Comparison of ENCODE assay signal across 8 cellular contexts in the genomic region with DNA sequence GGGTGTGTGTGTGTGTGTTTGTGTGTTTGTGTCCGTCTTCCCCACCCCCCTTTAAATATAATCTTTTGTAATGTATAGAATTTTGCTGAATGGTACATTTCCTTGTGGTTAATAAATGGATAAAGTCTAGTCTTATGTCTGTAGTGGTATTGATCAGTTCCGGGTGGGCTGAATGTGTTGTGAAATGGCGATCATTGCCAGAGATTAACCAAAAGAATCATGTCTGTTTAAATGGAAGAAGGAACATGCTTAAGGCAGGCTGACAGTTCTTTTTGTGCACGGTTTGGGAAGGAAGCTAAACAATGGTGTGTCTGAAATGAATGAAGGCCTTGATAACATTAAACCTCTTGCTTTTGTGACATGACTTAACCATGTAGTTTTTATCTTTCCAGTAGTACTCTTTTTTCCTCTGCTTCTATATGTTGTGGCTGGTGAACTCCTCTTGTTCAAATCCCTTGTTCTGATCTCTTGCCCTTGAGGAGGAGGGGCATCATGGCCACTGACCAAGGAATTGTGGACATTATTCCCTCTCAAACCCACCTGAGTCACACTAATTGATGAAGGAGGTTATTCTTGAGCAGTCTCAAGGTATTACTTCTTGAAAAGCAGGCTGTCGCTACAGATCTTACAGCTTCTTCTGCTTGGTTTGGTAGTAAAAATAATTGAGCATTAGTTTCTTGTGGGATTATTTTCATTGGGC. TPM values are rescaled to one million over a fixed set of nuclear protein-coding genes. Genes with fewer than 3 reads are reported as not detected.
DNase-seq lines count a peak whose midpoint lies in the region; TF ChIP-seq lines count a peak whose summit lies in the region.

No MANE protein-coding gene starts in this region.

- no peaks in the 10 kb centered on the region for H3K4me1 ChIP-seq in BE2C
- peaks cover 25% of the 10 kb centered on the region for H3K4me1 ChIP-seq in HUES48 (ENCODE audit: control insufficient read depth, insufficient read depth, low read length)
- H3K4me1 ChIP-seq in mesodermal cell (ENCODE audit: control insufficient read depth, insufficient read depth, low read length, poor library complexity, severe bottlenecking): no peaks in the 10 kb centered on the region

- H3K9me3 ChIP-seq in BE2C: no peaks in the 10 kb centered on the region
- H3K9me3 ChIP-seq in HUES48 (ENCODE audit: control insufficient read depth, insufficient read depth, low read length): no peaks in the 10 kb centered on the region
- no peaks in the 10 kb centered on the region for H3K9me3 ChIP-seq in mesodermal cell (ENCODE audit: control insufficient read depth, low read length)

- WGBS in mesodermal cell (ENCODE audit: insufficient coverage in 2 of 2), 2 experiments: 54 to 63% methylated on average over 4 of the region's 5 CpGs

- H3K27ac ChIP-seq in HUES48 (ENCODE audit: low read depth, low read length): no peak overlapping the region
- H3K27ac ChIP-seq in mesodermal cell (ENCODE audit: low read depth, low read length, severe bottlenecking): no peak overlapping the region

- H3K27me3 ChIP-seq in BE2C (no peaks in the 10 kb centered on the region), HUES48 (ENCODE audit: control insufficient read depth, insufficient read depth, low read length) (no peaks in the 10 kb centered on the region)

- no peak overlapping the region for H3K9ac ChIP-seq in HUES48 (ENCODE audit: low read depth, low read length)

- no peaks in the 10 kb centered on the region for H3K36me3 ChIP-seq in BE2C
- no peaks in the 10 kb centered on the region for H3K36me3 ChIP-seq in HUES48 (ENCODE audit: control insufficient read depth, insufficient read depth, low read length)
- no peaks in the 10 kb centered on the region for H3K36me3 ChIP-seq in mesodermal cell (ENCODE audit: control insufficient read depth, insufficient read depth, low read length)

- H3K4me3 ChIP-seq in BE2C (ENCODE audit: low read depth, low read length) (peak overlapping the region; percentile 76), HUES48 (ENCODE audit: low read depth, low read length) (peak overlapping the region; percentile 83), cardiac fibroblast (replicated peaks in 1 of 2; ENCODE audit: low read depth in 2 of 2, low read length in 2 of 2) (peak overlapping the region; percentile 71 to 74), mesodermal cell (ENCODE audit: extremely low read depth, insufficient read depth, low read length, poor library complexity, severe bottlenecking) (peak overlapping the region; percentile 65)

- DNase-seq in BE2C (no peak), cardiac fibroblast (ENCODE audit: low read depth in 2 of 2) (no peak), T-helper 9 cell (no peak), HK-2 (ENCODE audit: unreplicated experiment) (no peak), NCI-H1436 treated with DMSO at 0.1 percent for 48 hours (lab: John Stamatoyannopoulos, UW) (no peak), NCI-H510A treated with DMSO at 0.1 percent for 48 hours (lab: John Stamatoyannopoulos, UW) (no peak)

- TF ChIP-seq CTCF in BE2C (IDR thresholded peaks at IDR 0.05; ENCODE audit: low read depth, low read length): no peak
- no peak for TF ChIP-seq CTCF in cardiac fibroblast (IDR thresholded peaks at IDR 0.05; ENCODE audit: low read depth, low read length)

RNA-seq across cellular contexts. Expression of a gene that starts 1.7 kb away (rescaled TPM):
- polyA plus RNA-seq in BE2C (2012; ENCODE audit: insufficient read depth, insufficient read length, low read depth): 3.2 TPM
- 9.2 TPM for polyA plus RNA-seq in mesodermal cell (2013, experiment 1 of 2)
- polyA plus RNA-seq in mesodermal cell (2013, experiment 2 of 2): 8.9 TPM
